In genomic region chr1:66932291-66932690, GRCh38 we compare ENCODE assay signal across 10 cellular contexts. TPM values are rescaled to one million over a fixed set of nuclear protein-coding genes. Genes with fewer than 3 reads are reported as not detected.
DNase-seq lines count a peak whose midpoint lies in the region; ATAC-seq, FAIRE-seq and TF ChIP-seq lines count a peak whose summit lies in the region.
"Had no signal": no experiment of that assay in that cellular context is flagged by ENCODE, and none has a peak within 500 bp of the region (broad histone marks: within the 10 kb centered on the region; RNA-seq: fewer than 3 reads in every experiment).

No MANE protein-coding gene starts in this region.

- POLR2A ChIA-PET in activated CD4-positive, alpha-beta memory T cell treated with anti-CD3 and anti-CD28 coated beads for 36 hours (lab: Charles Lee): no interaction called here

- peaks cover 5% of the 10 kb centered on the region for H4K20me1 ChIP-seq in keratinocyte (ENCODE audit: control insufficient read depth, extremely low read depth, insufficient read depth, low read length)

- H3K79me2 ChIP-seq in keratinocyte (ENCODE audit: control insufficient read depth, insufficient read depth, low read length): peaks cover 93% of the 10 kb centered on the region

- CTCF ChIA-PET in activated CD4-positive, alpha-beta memory T cell treated with anti-CD3 and anti-CD28 coated beads for 36 hours (lab: Charles Lee): no interaction called here

- H3K27ac ChIP-seq in right cardiac atrium (ENCODE audit: low read length) (no peak overlapping the region), keratinocyte (ENCODE audit: control insufficient read depth, insufficient read depth, low read length) (peak overlapping the region; percentile 86)

- dilution Hi-C loops in keratinocyte (cut with MboI; ENCODE audit: extremely low pct_ligation_motif_present, low sequenced_read_pairs): no loop called here

- no peaks in the 10 kb centered on the region for H3K27me3 Mint-ChIP-seq in activated CD4-positive, alpha-beta memory T cell treated with anti-CD3 and anti-CD28 coated beads for 36 hours

- H3K9me1 ChIP-seq in keratinocyte (ENCODE audit: control insufficient read depth, extremely low read depth, insufficient read depth, low read length): no peaks in the 10 kb centered on the region

- peaks cover 61% of the 10 kb centered on the region for H3K4me1 Mint-ChIP-seq in activated CD4-positive, alpha-beta memory T cell treated with anti-CD3 and anti-CD28 coated beads for 36 hours (ENCODE audit: low read depth)

- intact Hi-C loops in right cardiac atrium (cut with DNase I) (no loop called here), Right ventricle myocardium inferior (cut with DNase I) (no loop called here)
- intact Hi-C loops in activated CD4-positive, alpha-beta memory T cell treated with anti-CD3 and anti-CD28 coated beads for 36 hours (cut with micrococcal nuclease): loop anchor here (5.0 to 10.0 kb wide), 4 partner anchors 240 to 1867 kb away; partner anchors contain the start of gene IL12RB2

- no peak overlapping the region for H2AFZ ChIP-seq in keratinocyte (ENCODE audit: control insufficient read depth, low read length)

- H3K36me3 ChIP-seq in keratinocyte (ENCODE audit: control insufficient read depth in 2 of 2, extremely low read depth in 1 of 2, insufficient read depth in 2 of 2, low read length in 2 of 2): no peaks in the 10 kb centered on the region

- no peak for TF ChIP-seq CTCF in keratinocyte (optimal IDR thresholded peaks at IDR 0.05 in 1 of 3, IDR thresholded peaks at IDR 0.05 in 1 of 3, conservative IDR thresholded peaks at IDR 0.05 in 1 of 3; ENCODE audit: extremely low read depth in 1 of 3, insufficient read depth in 2 of 3, low read length in 3 of 3)

- H3K4me1 ChIP-seq in right cardiac atrium (ENCODE audit: control insufficient read depth, insufficient read depth, low read length): peaks cover 4% of the 10 kb centered on the region
- peaks cover 34% of the 10 kb centered on the region for H3K4me1 ChIP-seq in keratinocyte (ENCODE audit: control insufficient read depth, extremely low read depth, insufficient read depth, low read length)

- peak overlapping the region; percentile 69 for H3K4me3 Mint-ChIP-seq in activated CD4-positive, alpha-beta memory T cell treated with anti-CD3 and anti-CD28 coated beads for 36 hours

- no peak for ATAC-seq in right cardiac atrium
- no peak for ATAC-seq in Right ventricle myocardium inferior
- no peak for ATAC-seq in GM21526 (IDR thresholded peaks at IDR 0.05; ENCODE audit: low FRiP score, unreplicated experiment)
- ATAC-seq in HG02852 (IDR thresholded peaks at IDR 0.05; ENCODE audit: unreplicated experiment): no peak

- H3K27ac Mint-ChIP-seq in activated CD4-positive, alpha-beta memory T cell treated with anti-CD3 and anti-CD28 coated beads for 36 hours: peak overlapping the region; percentile 65

- 51% methylated on average over 2 of the region's 2 CpGs for WGBS in right cardiac atrium

- H3K4me2 ChIP-seq in keratinocyte (ENCODE audit: control insufficient read depth, extremely low read depth, insufficient read depth, low read depth, low read length): peak overlapping the region; percentile 94

- H3K36me3 Mint-ChIP-seq in activated CD4-positive, alpha-beta memory T cell treated with anti-CD3 and anti-CD28 coated beads for 36 hours: peaks cover 21% of the 10 kb centered on the region

- H3K4me3 ChIP-seq in right cardiac atrium (ENCODE audit: low read length) (peak overlapping the region; percentile 5), keratinocyte (ENCODE audit: control insufficient read depth in 2 of 3, extremely low read depth in 1 of 3, insufficient read depth in 2 of 3, low read depth in 1 of 3, low read length in 3 of 3) (peak overlapping the region; percentile 90 to 95 (median 94))

- no peaks in the 10 kb centered on the region for H3K9me3 Mint-ChIP-seq in activated CD4-positive, alpha-beta memory T cell treated with anti-CD3 and anti-CD28 coated beads for 36 hours

- H3K9me3 ChIP-seq in right cardiac atrium (ENCODE audit: control insufficient read depth, low read length): no peaks in the 10 kb centered on the region
- H3K9me3 ChIP-seq in keratinocyte (ENCODE audit: control insufficient read depth, low read depth, low read length): no peaks in the 10 kb centered on the region
- H3K9me3 ChIP-seq: sigmoid colon had no signal

- DNase-seq in right cardiac atrium (no peak), Right ventricle myocardium inferior (ENCODE audit: missing footprints) (no peak), keratinocyte (ENCODE audit: low read depth, low spot score) (no peak), kidney glomerular epithelial cell (lab: John Stamatoyannopoulos, UW) (no peak), HuH-7.5 (ENCODE audit: low spot score) (no peak)
- DNase-seq in activated CD4-positive, alpha-beta memory T cell treated with anti-CD3 and anti-CD28 coated beads for 36 hours: no peak
- DNase-seq: hippocampal formation, sigmoid colon had no signal

- peak overlapping the region; percentile 63 for H3K9ac ChIP-seq in keratinocyte (ENCODE audit: control insufficient read depth, extremely low read depth, insufficient read depth, low read length)

- no peak for FAIRE-seq in keratinocyte (lab: Jason Lieb, UNC)

- H3K27me3 ChIP-seq in right cardiac atrium (ENCODE audit: control insufficient read depth, insufficient read depth): no peaks in the 10 kb centered on the region
- no peaks in the 10 kb centered on the region for H3K27me3 ChIP-seq in keratinocyte (ENCODE audit: control insufficient read depth, extremely low read depth, insufficient read depth, low read length)
- H3K27me3 ChIP-seq: sigmoid colon had no signal

RNA-seq across cellular contexts. Expression of gene MIER1, which starts 7.5 kb away (rescaled TPM):
- total RNA-seq in right cardiac atrium (10 to 100 TPM; 19.2 to 26.9 (median 22.8) TPM), Right ventricle myocardium inferior (18.4 TPM)
- polyA plus RNA-seq in right cardiac atrium (8.9 TPM), keratinocyte (11.4 to 20.7 TPM (median 14.8 TPM) in 3 replicates)
- 10 to 100 TPM; 54.7 to 58.8 TPM for total RNA-seq in activated CD4-positive, alpha-beta memory T cell treated with anti-CD3 and anti-CD28 coated beads for 36 hours
- 77.7 TPM for polyA plus RNA-seq in keratinocyte (2011; ENCODE audit: low read depth)
- 8.4 and 14.0 TPM in 2 replicates for polyA plus RNA-seq in keratinocyte (2011; cell fraction: cytosol; rRNA removed)
- polyA plus RNA-seq in keratinocyte (2011; cell fraction: nucleus; rRNA removed): 10.2 and 17.5 TPM in 2 replicates
- polyA plus RNA-seq in keratinocyte (2012; ENCODE audit: low replicate concordance): 15.9 and 16.1 TPM in 2 replicates
- polyA minus RNA-seq in keratinocyte: 5.3 to 21.4 TPM (median 8.3 TPM) in 3 replicates
- 31.5 TPM for polyA minus RNA-seq in keratinocyte (2011; cell fraction: cytosol; rRNA and poly(A)+ RNA removed)
- 12.8 and 29.2 TPM in 2 replicates for polyA minus RNA-seq in keratinocyte (2011; cell fraction: nucleus; rRNA and poly(A)+ RNA removed)

RNA-seq across cellular contexts. Expression of gene DNAI4, which starts 7.6 kb away (rescaled TPM):
- total RNA-seq in right cardiac atrium: 10 to 100 TPM; 18.6 to 27.0 (median 23.9) TPM
- polyA plus RNA-seq in right cardiac atrium: 1.8 TPM
- 14.3 TPM for total RNA-seq in Right ventricle myocardium inferior
- total RNA-seq in activated CD4-positive, alpha-beta memory T cell treated with anti-CD3 and anti-CD28 coated beads for 36 hours: 1 to 10 TPM; 1.4 to 1.6 TPM
- 1.4 to 4.1 TPM (median 3.7 TPM) in 3 replicates for polyA plus RNA-seq in keratinocyte
- polyA plus RNA-seq in keratinocyte (2011; ENCODE audit: low read depth): 6.2 TPM
- 2.5 and 3.9 TPM in 2 replicates for polyA plus RNA-seq in keratinocyte (2011; cell fraction: cytosol; rRNA removed)
- polyA plus RNA-seq in keratinocyte (2011; cell fraction: nucleus; rRNA removed): 3.2 and 3.9 TPM in 2 replicates
- 1.7 TPM in 2 replicates for polyA plus RNA-seq in keratinocyte (2012; ENCODE audit: low replicate concordance)
- 0.39 to 3.8 TPM (median 2.6 TPM) in 3 replicates for polyA minus RNA-seq in keratinocyte
- polyA minus RNA-seq in keratinocyte (2011; cell fraction: cytosol; rRNA and poly(A)+ RNA removed): 8.2 TPM
- 2.4 and 5.1 TPM in 2 replicates for polyA minus RNA-seq in keratinocyte (2011; cell fraction: nucleus; rRNA and poly(A)+ RNA removed)
